In genomic region chr22:47692811-47693210, GRCh38 we compare ENCODE assay signal across 28 cellular contexts.
"Had no signal": no experiment of that assay in that cellular context is flagged by ENCODE, and none has a peak within 500 bp of the region (broad histone marks: within the 10 kb centered on the region; RNA-seq: fewer than 3 reads in every experiment).

No MANE protein-coding gene starts in this region.

- H3K36me3 ChIP-seq: adrenal gland, breast epithelium, MG63 had no signal

- H3K36me3 Mint-ChIP-seq: activated naive CD8-positive, alpha-beta T cell treated with anti-CD3 and anti-CD28 coated beads, Interleukin-2, amount 10 ng/mL, durations not matched to agents 7 days and 5 days had no signal

- DNase-seq: activated CD4-positive, alpha-beta T cell treated with anti-CD3 and anti-CD28 coated beads for 4 hours; activated CD8-positive, alpha-beta memory T cell treated with anti-CD3 and anti-CD28 coated beads, Interleukin-2, amount 50 U/mL, for 48 hours; activated CD8-positive, alpha-beta T cell treated with anti-CD3 and anti-CD28 coated beads, Interleukin-2, amount 10 ng/mL, durations not matched to agents 7 days and 5 days; activated naive CD4-positive, alpha-beta T cell treated with anti-CD3 and anti-CD28 coated beads, Interleukin-2, amount 50 U/mL, for 16 hours; activated naive CD8-positive, alpha-beta T cell treated with anti-CD3 and anti-CD28 coated beads, Interleukin-2, amount 10 ng/mL, durations not matched to agents 7 days and 5 days; activated T-cell treated with anti-CD3 and anti-CD28 coated beads, Interleukin-2, amount 50 U/mL, for 1 hour; anterior cingulate cortex; central memory CD4-positive, alpha-beta T cell; MG63; MV-4-11; NCI-H1105 treated with DMSO at 0.1 percent for 48 hours; NCI-H1436 treated with DMSO at 0.1 percent for 48 hours; NCI-H187; NCI-H2081; NCI-H2227 treated with DMSO at 0.1 percent for 48 hours; NCI-H524; NCI-H774; NK-92 treated with Interleukin-12 subunit alpha and Interleukin-12 subunit beta, amount 100 ng/mL, for 24 hours; OCI-M1; RPMI8226; SK-N-SH; SW 1271 had no signal

- H3K4me3 Mint-ChIP-seq: activated CD8-positive, alpha-beta T cell treated with anti-CD3 and anti-CD28 coated beads, Interleukin-2, amount 10 ng/mL, durations not matched to agents 7 days and 5 days; activated naive CD8-positive, alpha-beta T cell treated with anti-CD3 and anti-CD28 coated beads, Interleukin-2, amount 10 ng/mL, durations not matched to agents 7 days and 5 days; T-helper 2 cell treated with Interferon-gamma antibody and Interleukin-4, amounts not matched to agents 5 μg/mL and 100 μg/mL, for 36 hours had no signal

- H3K27me3 Mint-ChIP-seq: activated naive CD8-positive, alpha-beta T cell treated with anti-CD3 and anti-CD28 coated beads, Interleukin-2, amount 10 ng/mL, durations not matched to agents 7 days and 5 days had no signal

- H3K9me3 Mint-ChIP-seq: activated naive CD8-positive, alpha-beta T cell treated with anti-CD3 and anti-CD28 coated beads, Interleukin-2, amount 10 ng/mL, durations not matched to agents 7 days and 5 days; T-helper 2 cell treated with Interferon-gamma antibody and Interleukin-4, amounts not matched to agents 5 μg/mL and 100 μg/mL, for 36 hours had no signal

- H3K4me3 ChIP-seq: adrenal gland, breast epithelium, MG63 had no signal

- ATAC-seq: activated CD4-positive, CD25-positive, alpha-beta regulatory T cell treated with anti-CD3 and anti-CD28 coated beads, Interleukin-2, amount 50 U/mL, for 24 hours; activated CD8-positive, alpha-beta T cell treated with anti-CD3 and anti-CD28 coated beads, Interleukin-2, amount 10 ng/mL, durations not matched to agents 7 days and 5 days; Panc1; Right ventricle myocardium inferior had no signal

- H3K27me3 ChIP-seq: adrenal gland, MG63 had no signal

- H3K4me1 Mint-ChIP-seq: activated naive CD8-positive, alpha-beta T cell treated with anti-CD3 and anti-CD28 coated beads, Interleukin-2, amount 10 ng/mL, durations not matched to agents 7 days and 5 days had no signal

- H3K27ac Mint-ChIP-seq: activated CD8-positive, alpha-beta T cell treated with anti-CD3 and anti-CD28 coated beads, Interleukin-2, amount 10 ng/mL, durations not matched to agents 7 days and 5 days; activated naive CD8-positive, alpha-beta T cell treated with anti-CD3 and anti-CD28 coated beads, Interleukin-2, amount 10 ng/mL, durations not matched to agents 7 days and 5 days; T-helper 2 cell treated with Interferon-gamma antibody and Interleukin-4, amounts not matched to agents 5 μg/mL and 100 μg/mL, for 36 hours had no signal
